ENCODE assay signal across 1 cellular context in the genomic region with DNA sequence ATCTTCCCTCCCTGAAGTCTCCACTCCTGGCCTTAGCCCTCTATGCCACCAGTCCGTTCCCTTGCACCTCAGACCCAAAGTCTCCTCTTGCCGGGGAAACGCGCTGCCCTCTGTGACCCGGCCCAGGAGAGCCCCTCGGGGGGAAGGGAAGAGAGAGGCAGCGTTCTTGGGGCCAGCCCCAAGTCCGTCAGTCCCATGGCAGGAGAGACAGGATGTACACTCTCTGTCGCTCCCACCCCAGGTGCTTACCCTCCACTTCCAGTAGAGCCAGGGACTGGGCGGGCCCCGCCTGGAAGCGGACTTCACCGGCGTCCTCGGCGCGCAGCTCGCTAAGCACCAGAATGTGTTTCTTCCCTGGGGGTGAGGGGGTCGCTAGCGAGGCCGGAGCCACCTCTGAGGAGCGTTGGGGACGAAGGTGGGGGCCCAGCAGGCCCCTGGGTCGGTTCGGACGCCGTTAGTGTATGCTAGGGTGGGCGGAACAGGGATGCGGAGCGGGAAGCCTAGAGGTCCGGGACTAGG.
TF ChIP-seq lines count a peak whose summit lies in the region.

No MANE protein-coding gene starts in this region.

TF ChIP-seq in HepG2, 621 proteins besides CTCF, POLR2A, EP300 and RAD21 (continued from another document and continues in another):
- TF ChIP-seq, protein P1, sequence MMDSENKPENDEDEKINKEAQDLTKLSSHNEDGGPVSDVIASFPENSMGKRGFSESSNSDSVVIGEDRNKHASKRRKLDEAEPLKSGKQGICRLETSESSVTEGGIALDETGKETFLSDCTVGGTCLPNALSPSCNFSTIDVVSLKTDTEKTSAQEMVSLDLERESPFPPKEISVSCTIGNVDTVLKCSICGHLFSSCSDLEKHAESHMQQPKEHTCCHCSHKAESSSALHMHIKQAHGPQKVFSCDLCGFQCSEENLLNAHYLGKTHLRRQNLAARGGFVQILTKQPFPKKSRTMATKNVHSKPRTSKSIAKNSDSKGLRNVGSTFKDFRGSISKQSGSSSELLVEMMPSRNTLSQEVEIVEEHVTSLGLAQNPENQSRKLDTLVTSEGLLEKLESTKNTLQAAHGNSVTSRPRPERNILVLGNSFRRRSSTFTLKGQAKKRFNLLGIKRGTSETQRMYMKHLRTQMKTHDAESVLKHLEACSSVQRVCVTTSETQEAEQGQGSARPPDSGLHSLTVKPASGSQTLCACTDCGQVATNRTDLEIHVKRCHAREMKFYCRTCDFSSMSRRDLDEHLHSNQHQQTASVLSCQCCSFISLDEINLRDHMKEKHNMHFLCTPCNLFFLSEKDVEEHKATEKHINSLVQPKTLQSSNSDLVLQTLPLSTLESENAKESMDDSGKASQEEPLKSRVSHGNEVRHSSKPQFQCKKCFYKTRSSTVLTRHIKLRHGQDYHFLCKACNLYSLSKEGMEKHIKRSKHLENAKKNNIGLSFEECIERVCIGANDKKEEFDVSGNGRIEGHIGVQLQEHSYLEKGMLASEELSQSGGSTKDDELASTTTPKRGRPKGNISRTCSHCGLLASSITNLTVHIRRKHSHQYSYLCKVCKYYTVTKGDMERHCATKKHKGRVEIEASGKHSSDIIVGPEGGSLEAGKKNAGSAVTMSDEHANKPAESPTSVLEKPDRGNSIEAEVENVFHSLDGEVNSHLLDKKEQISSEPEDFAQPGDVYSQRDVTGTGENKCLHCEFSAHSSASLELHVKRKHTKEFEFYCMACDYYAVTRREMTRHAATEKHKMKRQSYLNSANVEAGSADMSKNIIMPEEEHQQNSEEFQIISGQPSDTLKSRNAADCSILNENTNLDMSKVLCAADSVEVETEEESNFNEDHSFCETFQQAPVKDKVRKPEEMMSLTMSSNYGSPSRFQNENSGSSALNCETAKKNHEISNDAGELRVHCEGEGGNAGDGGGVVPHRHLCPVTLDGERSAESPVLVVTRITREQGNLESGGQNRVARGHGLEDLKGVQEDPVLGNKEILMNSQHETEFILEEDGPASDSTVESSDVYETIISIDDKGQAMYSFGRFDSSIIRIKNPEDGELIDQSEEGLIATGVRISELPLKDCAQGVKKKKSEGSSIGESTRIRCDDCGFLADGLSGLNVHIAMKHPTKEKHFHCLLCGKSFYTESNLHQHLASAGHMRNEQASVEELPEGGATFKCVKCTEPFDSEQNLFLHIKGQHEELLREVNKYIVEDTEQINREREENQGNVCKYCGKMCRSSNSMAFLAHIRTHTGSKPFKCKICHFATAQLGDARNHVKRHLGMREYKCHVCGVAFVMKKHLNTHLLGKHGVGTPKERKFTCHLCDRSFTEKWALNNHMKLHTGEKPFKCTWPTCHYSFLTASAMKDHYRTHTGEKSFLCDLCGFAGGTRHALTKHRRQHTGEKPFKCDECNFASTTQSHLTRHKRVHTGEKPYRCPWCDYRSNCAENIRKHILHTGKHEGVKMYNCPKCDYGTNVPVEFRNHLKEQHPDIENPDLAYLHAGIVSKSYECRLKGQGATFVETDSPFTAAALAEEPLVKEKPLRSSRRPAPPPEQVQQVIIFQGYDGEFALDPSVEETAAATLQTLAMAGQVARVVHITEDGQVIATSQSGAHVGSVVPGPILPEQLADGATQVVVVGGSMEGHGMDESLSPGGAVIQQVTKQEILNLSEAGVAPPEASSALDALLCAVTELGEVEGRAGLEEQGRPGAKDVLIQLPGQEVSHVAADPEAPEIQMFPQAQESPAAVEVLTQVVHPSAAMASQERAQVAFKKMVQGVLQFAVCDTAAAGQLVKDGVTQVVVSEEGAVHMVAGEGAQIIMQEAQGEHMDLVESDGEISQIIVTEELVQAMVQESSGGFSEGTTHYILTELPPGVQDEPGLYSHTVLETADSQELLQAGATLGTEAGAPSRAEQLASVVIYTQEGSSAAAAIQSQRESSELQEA (CRISPR knock-in tag; IDR thresholded peaks at IDR 0.05; ENCODE audit: not compliant biosample characterization): no peak
- TF ChIP-seq ZNF772 (CRISPR knock-in tag; IDR thresholded peaks at IDR 0.05) (no peak; the same call in none of the 2 replicates), TAF15 (IDR thresholded peaks at IDR 0.05; ENCODE audit: low read depth, low read length, poor library complexity, severe bottlenecking) (no peak), ZNF30 (CRISPR knock-in tag; IDR thresholded peaks at IDR 0.05) (no peak), AHDC1 (CRISPR knock-in tag; IDR thresholded peaks at IDR 0.05; ENCODE audit: borderline replicate concordance) (no peak), FOXM1 (CRISPR knock-in tag; IDR thresholded peaks at IDR 0.05) (no peak), HDAC1 (CRISPR knock-in tag; IDR thresholded peaks at IDR 0.05) (no peak; the same call in 1 of the 2 replicates), SIX4 (CRISPR knock-in tag; IDR thresholded peaks at IDR 0.05) (no peak), STAT5B (CRISPR knock-in tag; IDR thresholded peaks at IDR 0.05) (no peak), ZNF572 (CRISPR knock-in tag; IDR thresholded peaks at IDR 0.05) (peak; percentile 96; the same call in 1 of the 2 replicates), ZNF839 (CRISPR knock-in tag; IDR thresholded peaks at IDR 0.05; ENCODE audit: borderline replicate concordance) (no peak), ZNF225 (CRISPR knock-in tag; IDR thresholded peaks at IDR 0.05) (no peak), KAT7 (CRISPR knock-in tag; IDR thresholded peaks at IDR 0.05; ENCODE audit: borderline replicate concordance) (no peak), ASH2L (IDR thresholded peaks at IDR 0.05; ENCODE audit: insufficient read length, low read depth, low read length) (no peak), JUN (CRISPR knock-in tag; IDR thresholded peaks at IDR 0.05) (no peak), HNRNPL (IDR thresholded peaks at IDR 0.05; ENCODE audit: low read depth, low read length) (0 out of 2 replicates have a peak, but pooled peaks have one; percentile 11), NFRKB (IDR thresholded peaks at IDR 0.05) (no peak), ADNP (CRISPR knock-in tag; IDR thresholded peaks at IDR 0.05) (no peak), ZNF275 (CRISPR knock-in tag; IDR thresholded peaks at IDR 0.05; ENCODE audit: borderline replicate concordance) (0 out of 2 replicates have a peak, but pooled peaks have one; percentile 12), KIAA2018 (CRISPR knock-in tag; IDR thresholded peaks at IDR 0.05; ENCODE audit: borderline replicate concordance) (no peak), LCORL (IDR thresholded peaks at IDR 0.05) (no peak), LCORL (CRISPR knock-in tag; IDR thresholded peaks at IDR 0.05) (peak; percentile 18; the same call in 1 of the 2 replicates), FOSL2 (CRISPR knock-in tag; IDR thresholded peaks at IDR 0.05) (no peak), ZNF333 (CRISPR knock-in tag; IDR thresholded peaks at IDR 0.05; ENCODE audit: borderline replicate concordance) (no peak), ZFP36 (IDR thresholded peaks at IDR 0.05; ENCODE audit: borderline replicate concordance, low read depth, low read length, partially characterized antibody) (no peak), ZNF44 (CRISPR knock-in tag; IDR thresholded peaks at IDR 0.05) (no peak), ZNF790 (CRISPR knock-in tag; IDR thresholded peaks at IDR 0.05; ENCODE audit: borderline replicate concordance) (no peak), GTF2F1 (IDR thresholded peaks at IDR 0.05; ENCODE audit: low read length) (no peak)
- TF ChIP-seq, protein P2, sequence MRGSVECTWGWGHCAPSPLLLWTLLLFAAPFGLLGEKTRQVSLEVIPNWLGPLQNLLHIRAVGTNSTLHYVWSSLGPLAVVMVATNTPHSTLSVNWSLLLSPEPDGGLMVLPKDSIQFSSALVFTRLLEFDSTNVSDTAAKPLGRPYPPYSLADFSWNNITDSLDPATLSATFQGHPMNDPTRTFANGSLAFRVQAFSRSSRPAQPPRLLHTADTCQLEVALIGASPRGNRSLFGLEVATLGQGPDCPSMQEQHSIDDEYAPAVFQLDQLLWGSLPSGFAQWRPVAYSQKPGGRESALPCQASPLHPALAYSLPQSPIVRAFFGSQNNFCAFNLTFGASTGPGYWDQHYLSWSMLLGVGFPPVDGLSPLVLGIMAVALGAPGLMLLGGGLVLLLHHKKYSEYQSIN (CRISPR knock-in tag; IDR thresholded peaks at IDR 0.05; ENCODE audit: borderline replicate concordance): no peak
